1 cellular context compared by ENCODE assay signal in the genomic region with DNA sequence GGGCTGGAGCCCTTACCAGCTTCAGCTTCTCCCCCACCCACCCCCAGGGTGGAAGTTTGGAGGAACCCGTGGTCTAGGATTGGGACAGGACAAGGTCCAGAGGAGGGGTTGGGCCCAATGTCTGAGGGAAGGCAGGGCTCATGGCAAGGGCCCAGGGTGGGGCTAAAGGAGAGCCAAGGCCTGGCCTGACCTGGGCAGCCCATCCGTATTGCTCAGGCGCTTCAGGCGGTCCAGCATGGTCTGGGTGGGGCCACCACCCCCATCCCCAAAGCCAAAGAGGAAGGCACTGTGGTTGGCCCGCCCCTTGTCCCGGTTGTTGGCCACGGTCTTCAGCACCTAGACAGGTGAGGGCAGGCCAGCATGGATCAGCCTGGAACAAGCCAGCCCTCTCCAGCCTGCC.
TF ChIP-seq lines count a peak whose summit lies in the region.

No MANE protein-coding gene starts in this region.

TF ChIP-seq in K562, 482 proteins besides CTCF, POLR2A, EP300 and RAD21:
- TF ChIP-seq POLR2G (IDR thresholded peaks at IDR 0.05; ENCODE audit: low read depth, low read length) = peak; percentile 53
- no peak for TF ChIP-seq KLF10 (CRISPR knock-in tag; IDR thresholded peaks at IDR 0.05)
